ENCODE assay signal across 18 cellular contexts in genomic region chr7:150580615-150580986, GRCh38. TPM values are rescaled to one million over a fixed set of nuclear protein-coding genes. Genes with fewer than 3 reads are reported as not detected.
DNase-seq lines count a peak whose midpoint lies in the region; TF ChIP-seq lines count a peak whose summit lies in the region.
"Had no signal": no experiment of that assay in that cellular context is flagged by ENCODE, and none has a peak within 500 bp of the region (broad histone marks: within the 10 kb centered on the region; RNA-seq: fewer than 3 reads in every experiment).

No MANE protein-coding gene starts in this region.

- H3K36me3 ChIP-seq in neutrophil = no peaks in the 10 kb centered on the region

- peak overlapping the region; percentile 77 for H3K27ac ChIP-seq in neutrophil
- H3K27ac ChIP-seq in coronary artery = no peak overlapping the region
- H3K27ac ChIP-seq: body of pancreas, foreskin keratinocyte, HL-60 had no signal

- H3K27me3 ChIP-seq in neutrophil = no peaks in the 10 kb centered on the region
- H3K27me3 ChIP-seq: body of pancreas, foreskin keratinocyte had no signal

- DNase-seq in activated naive CD4-positive, alpha-beta T cell treated with anti-CD3 and anti-CD28 coated beads, Interleukin-2, amount 10 ng/mL, durations not matched to agents 7 days and 5 days = no peak
- no peak for DNase-seq in activated naive CD4-positive, alpha-beta T cell treated with anti-CD3 and anti-CD28 coated beads, Interleukin-2, amount 50 U/mL, for 16 hours
- DNase-seq in HT-29 (ENCODE audit: low spot score) (peak; percentile 47), hippocampal formation (lab: John Stamatoyannopoulos, UW) (no peak), UCSD-AML1 (lab: John Stamatoyannopoulos, UW; ENCODE audit: unreplicated experiment) (no peak), coronary artery (ENCODE audit: low spot score) (no peak)
- DNase-seq in activated T-helper 1 cell treated with anti-CD3 and anti-CD28 coated beads, Interleukin-12 subunit alpha, Interleukin-12 subunit beta, Interleukin-2, Interleukin-4 antibody, amounts not matched to agents 30 ng/mL and 10 ng/mL and 1 ng/mL, durations not matched to agents 14 hours and 24 hours and 36 hours (ENCODE audit: low spot score) = no peak
- DNase-seq: body of pancreas; cortex of kidney; foreskin keratinocyte; HCEC 1CT; NCI-H526 treated with DMSO at 0.1 percent for 48 hours; stimulated activated CD4-positive, alpha-beta T cell treated with anti-CD3 and anti-CD28 coated beads, Interleukin-2, amount 100 ng/mL, for 48 hours had no signal

- peaks cover 59% of the 10 kb centered on the region for H3K4me1 Mint-ChIP-seq in activated naive CD4-positive, alpha-beta T cell treated with anti-CD3 and anti-CD28 coated beads, Interleukin-2, amount 10 ng/mL, durations not matched to agents 7 days and 5 days
- peaks cover 86% of the 10 kb centered on the region for H3K4me1 Mint-ChIP-seq in activated T-helper 1 cell treated with anti-CD3 and anti-CD28 coated beads, Interleukin-12 subunit alpha, Interleukin-12 subunit beta, Interleukin-2, Interleukin-4 antibody, amounts not matched to agents 30 ng/mL and 10 ng/mL and 1 ng/mL, durations not matched to agents 14 hours and 24 hours and 36 hours (ENCODE audit: low read depth)
- H3K4me1 Mint-ChIP-seq: nephron had no signal

- no peak overlapping the region for H3K4me3 Mint-ChIP-seq in activated naive CD4-positive, alpha-beta T cell treated with anti-CD3 and anti-CD28 coated beads, Interleukin-2, amount 10 ng/mL, durations not matched to agents 7 days and 5 days
- H3K4me3 Mint-ChIP-seq in activated T-helper 1 cell treated with anti-CD3 and anti-CD28 coated beads, Interleukin-12 subunit alpha, Interleukin-12 subunit beta, Interleukin-2, Interleukin-4 antibody, amounts not matched to agents 30 ng/mL and 10 ng/mL and 1 ng/mL, durations not matched to agents 14 hours and 24 hours and 36 hours = no peak overlapping the region
- H3K4me3 Mint-ChIP-seq: nephron had no signal

- intact Hi-C loops in activated T-helper 1 cell treated with anti-CD3 and anti-CD28 coated beads, Interleukin-12 subunit alpha, Interleukin-12 subunit beta, Interleukin-2, Interleukin-4 antibody, amounts not matched to agents 30 ng/mL and 10 ng/mL and 1 ng/mL, durations not matched to agents 14 hours and 24 hours and 36 hours (cut with micrococcal nuclease) = no loop called here

- peak overlapping the region; percentile 67 for H3K27ac Mint-ChIP-seq in activated naive CD4-positive, alpha-beta T cell treated with anti-CD3 and anti-CD28 coated beads, Interleukin-2, amount 10 ng/mL, durations not matched to agents 7 days and 5 days
- H3K27ac Mint-ChIP-seq in activated T-helper 1 cell treated with anti-CD3 and anti-CD28 coated beads, Interleukin-12 subunit alpha, Interleukin-12 subunit beta, Interleukin-2, Interleukin-4 antibody, amounts not matched to agents 30 ng/mL and 10 ng/mL and 1 ng/mL, durations not matched to agents 14 hours and 24 hours and 36 hours = peak overlapping the region; percentile 63
- H3K27ac Mint-ChIP-seq: nephron, progenitor cell of endocrine pancreas had no signal

- H3K9me3 Mint-ChIP-seq in activated naive CD4-positive, alpha-beta T cell treated with anti-CD3 and anti-CD28 coated beads, Interleukin-2, amount 10 ng/mL, durations not matched to agents 7 days and 5 days = peaks cover 76% of the 10 kb centered on the region
- H3K9me3 Mint-ChIP-seq in activated T-helper 1 cell treated with anti-CD3 and anti-CD28 coated beads, Interleukin-12 subunit alpha, Interleukin-12 subunit beta, Interleukin-2, Interleukin-4 antibody, amounts not matched to agents 30 ng/mL and 10 ng/mL and 1 ng/mL, durations not matched to agents 14 hours and 24 hours and 36 hours = peaks cover 60% of the 10 kb centered on the region

- peaks cover 89% of the 10 kb centered on the region for H3K36me3 Mint-ChIP-seq in activated naive CD4-positive, alpha-beta T cell treated with anti-CD3 and anti-CD28 coated beads, Interleukin-2, amount 10 ng/mL, durations not matched to agents 7 days and 5 days
- H3K36me3 Mint-ChIP-seq in activated T-helper 1 cell treated with anti-CD3 and anti-CD28 coated beads, Interleukin-12 subunit alpha, Interleukin-12 subunit beta, Interleukin-2, Interleukin-4 antibody, amounts not matched to agents 30 ng/mL and 10 ng/mL and 1 ng/mL, durations not matched to agents 14 hours and 24 hours and 36 hours (ENCODE audit: low read depth) = peaks cover 67% of the 10 kb centered on the region

- H3K9me3 ChIP-seq in neutrophil = no peaks in the 10 kb centered on the region
- H3K9me3 ChIP-seq: body of pancreas had no signal

- H3K4me1 ChIP-seq in neutrophil (ENCODE audit: control insufficient read depth in 1 of 2, insufficient read depth in 1 of 2, low read depth in 1 of 2, low read length in 1 of 2) = peaks cover 20 to 23% of the 10 kb centered on the region in 2 experiments
- H3K4me1 ChIP-seq: body of pancreas, foreskin keratinocyte had no signal

- H3K27me3 Mint-ChIP-seq in activated naive CD4-positive, alpha-beta T cell treated with anti-CD3 and anti-CD28 coated beads, Interleukin-2, amount 10 ng/mL, durations not matched to agents 7 days and 5 days = no peaks in the 10 kb centered on the region
- no peaks in the 10 kb centered on the region for H3K27me3 Mint-ChIP-seq in activated T-helper 1 cell treated with anti-CD3 and anti-CD28 coated beads, Interleukin-12 subunit alpha, Interleukin-12 subunit beta, Interleukin-2, Interleukin-4 antibody, amounts not matched to agents 30 ng/mL and 10 ng/mL and 1 ng/mL, durations not matched to agents 14 hours and 24 hours and 36 hours (ENCODE audit: insufficient read depth)
- H3K27me3 Mint-ChIP-seq: progenitor cell of endocrine pancreas had no signal

- CTCF ChIA-PET in activated naive CD4-positive, alpha-beta T cell treated with anti-CD3 and anti-CD28 coated beads, Interleukin-2, amount 10 ng/mL, durations not matched to agents 7 days and 5 days (lab: Charles Lee) = no interaction called here

- no peak for TF ChIP-seq CTCF in neutrophil (IDR thresholded peaks at IDR 0.05)
- no peak for TF ChIP-seq CTCF in coronary artery (IDR thresholded peaks at IDR 0.05)

- H3K4me3 ChIP-seq in neutrophil (ENCODE audit: low read depth in 1 of 2, low read length in 1 of 2) (peak overlapping the region in 1 of 2 experiments; percentile 40), coronary artery (no peak overlapping the region)
- H3K4me3 ChIP-seq: body of pancreas had no signal

RNA-seq across cellular contexts. Expression of gene GIMAP4, which starts 13.4 kb away (rescaled TPM):
- not detected in 2 replicates for total RNA-seq in HT-29 (2014; rRNA removed; shearing (Covaris generic))
- 84.2 and 87.4 TPM in 2 replicates for total RNA-seq in activated T-helper 1 cell treated with anti-CD3 and anti-CD28 coated beads, Interleukin-12 subunit alpha, Interleukin-12 subunit beta, Interleukin-2, Interleukin-4 antibody, amounts not matched to agents 30 ng/mL and 10 ng/mL and 1 ng/mL, durations not matched to agents 14 hours and 24 hours and 36 hours
- total RNA-seq: foreskin keratinocyte, progenitor cell of endocrine pancreas had no signal

RNA-seq across cellular contexts. Expression of gene GIMAP6, which starts 51.6 kb away (rescaled TPM):
- total RNA-seq in HT-29 (2014; rRNA removed; shearing (Covaris generic)) = not detected in 2 replicates
- 38.7 and 41.3 TPM in 2 replicates for total RNA-seq in activated T-helper 1 cell treated with anti-CD3 and anti-CD28 coated beads, Interleukin-12 subunit alpha, Interleukin-12 subunit beta, Interleukin-2, Interleukin-4 antibody, amounts not matched to agents 30 ng/mL and 10 ng/mL and 1 ng/mL, durations not matched to agents 14 hours and 24 hours and 36 hours
- total RNA-seq: foreskin keratinocyte, kidney epithelial cell, progenitor cell of endocrine pancreas had no signal

Comparison
In these comparisons a context has a peak if more than half of its experiments do, and no peak if none do; other contexts are left out.
1. RNA of gene GIMAP4, which starts 13.4 kb away (total RNA-seq): 84.2 to 87.4 TPM in activated T-helper 1 cell treated with anti-CD3 and anti-CD28 coated beads, Interleukin-12 subunit alpha, Interleukin-12 subunit beta, Interleukin-2, Interleukin-4 antibody, amounts not matched to agents 30 ng/mL and 10 ng/mL and 1 ng/mL, durations not matched to agents 14 hours and 24 hours and 36 hours; not detected in HT-29; every median in the first group is over 10 times any median in the second.
2. RNA of gene GIMAP6, which starts 51.6 kb away (total RNA-seq): 38.7 to 41.3 TPM in activated T-helper 1 cell treated with anti-CD3 and anti-CD28 coated beads, Interleukin-12 subunit alpha, Interleukin-12 subunit beta, Interleukin-2, Interleukin-4 antibody, amounts not matched to agents 30 ng/mL and 10 ng/mL and 1 ng/mL, durations not matched to agents 14 hours and 24 hours and 36 hours; not detected in HT-29; every median in the first group is over 10 times any median in the second.